In genomic region chr5:67011422-67011821, GRCh38 we compare ENCODE assay signal across 1 cellular context.
TF ChIP-seq lines count a peak whose summit lies in the region.

No MANE protein-coding gene starts in this region.

TF ChIP-seq in liver, 16 proteins besides CTCF, POLR2A, EP300 and RAD21 (continued from another document):
- TF ChIP-seq, protein P1, sequence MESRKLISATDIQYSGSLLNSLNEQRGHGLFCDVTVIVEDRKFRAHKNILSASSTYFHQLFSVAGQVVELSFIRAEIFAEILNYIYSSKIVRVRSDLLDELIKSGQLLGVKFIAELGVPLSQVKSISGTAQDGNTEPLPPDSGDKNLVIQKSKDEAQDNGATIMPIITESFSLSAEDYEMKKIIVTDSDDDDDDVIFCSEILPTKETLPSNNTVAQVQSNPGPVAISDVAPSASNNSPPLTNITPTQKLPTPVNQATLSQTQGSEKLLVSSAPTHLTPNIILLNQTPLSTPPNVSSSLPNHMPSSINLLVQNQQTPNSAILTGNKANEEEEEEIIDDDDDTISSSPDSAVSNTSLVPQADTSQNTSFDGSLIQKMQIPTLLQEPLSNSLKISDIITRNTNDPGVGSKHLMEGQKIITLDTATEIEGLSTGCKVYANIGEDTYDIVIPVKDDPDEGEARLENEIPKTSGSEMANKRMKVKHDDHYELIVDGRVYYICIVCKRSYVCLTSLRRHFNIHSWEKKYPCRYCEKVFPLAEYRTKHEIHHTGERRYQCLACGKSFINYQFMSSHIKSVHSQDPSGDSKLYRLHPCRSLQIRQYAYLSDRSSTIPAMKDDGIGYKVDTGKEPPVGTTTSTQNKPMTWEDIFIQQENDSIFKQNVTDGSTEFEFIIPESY (IDR thresholded peaks at IDR 0.05), result no peak
- TF ChIP-seq GABPA (IDR thresholded peaks at IDR 0.05 in 1 of 2, conservative IDR thresholded peaks at IDR 0.05 in 1 of 2), result no peak
- no peak for TF ChIP-seq NR2F2 (IDR thresholded peaks at IDR 0.05)
- TF ChIP-seq FOXA1 (IDR thresholded peaks at IDR 0.05), result no peak
- TF ChIP-seq JUND (IDR thresholded peaks at IDR 0.05), result no peak
- TF ChIP-seq YY1 (IDR thresholded peaks at IDR 0.05), result no peak
- no peak for TF ChIP-seq RXRA (IDR thresholded peaks at IDR 0.05)
- TF ChIP-seq FOXA2 (IDR thresholded peaks at IDR 0.05), result no peak
- no peak for TF ChIP-seq HNF4G (IDR thresholded peaks at IDR 0.05)
